25 cellular contexts compared by ENCODE assay signal in the genomic region with DNA sequence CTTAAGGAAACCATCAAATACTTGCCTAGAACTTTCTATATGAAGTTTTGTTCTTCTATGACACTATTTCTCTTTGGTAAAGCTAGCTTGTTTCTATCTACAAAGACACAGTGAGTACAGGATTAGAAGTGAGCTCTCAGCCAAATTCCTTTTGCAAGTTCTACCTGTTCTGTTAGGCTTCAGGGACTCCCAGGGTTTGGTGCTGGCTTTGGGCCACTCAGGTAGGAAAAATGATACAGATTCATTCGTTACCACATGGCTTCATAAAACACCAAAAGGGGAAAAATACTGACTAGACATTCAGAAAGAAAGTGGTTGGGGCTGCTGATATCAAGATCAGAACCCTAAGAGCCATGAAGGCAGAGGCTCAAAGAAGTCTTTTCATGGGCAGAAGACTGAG. TPM values are rescaled to one million over a fixed set of nuclear protein-coding genes. Genes with fewer than 3 reads are reported as not detected.
"Had no signal": no experiment of that assay in that cellular context is flagged by ENCODE, and none has a peak within 500 bp of the region (broad histone marks: within the 10 kb centered on the region; RNA-seq: fewer than 3 reads in every experiment).

No MANE protein-coding gene starts in this region.

- ATAC-seq: left colon, left lung, natural killer cell, right cardiac atrium, sciatic nerve had no signal

- H3K27ac Mint-ChIP-seq: natural killer cell, progenitor cell of endocrine pancreas had no signal

- H3K27me3 Mint-ChIP-seq: naive B cell; progenitor cell of endocrine pancreas; stimulated activated naive CD8-positive, alpha-beta T cell treated with anti-CD3 and anti-CD28 coated beads, Interleukin-15, Interleukin-2, amounts not matched to agents 100 ng/mL and 50 ng/mL, for 24 hours had no signal

- H3K4me3 Mint-ChIP-seq: immature natural killer cell; naive B cell; natural killer cell; stimulated activated naive CD8-positive, alpha-beta T cell treated with anti-CD3 and anti-CD28 coated beads, Interleukin-15, Interleukin-2, amounts not matched to agents 100 ng/mL and 50 ng/mL, for 24 hours had no signal

- H3K27me3 ChIP-seq: left lung, ovary, transverse colon, upper lobe of left lung, vagina had no signal

- H3K4me1 ChIP-seq: lower lobe of right lung, upper lobe of left lung, vagina had no signal

- H3K27ac ChIP-seq: left lung, lower lobe of right lung, ovary, transverse colon, vagina had no signal

- H3K4me1 Mint-ChIP-seq: immature natural killer cell, naive B cell, natural killer cell had no signal

- H3K9me3 ChIP-seq: left lung, lower lobe of right lung, ovary, transverse colon, upper lobe of left lung, vagina had no signal

- H3K9me3 Mint-ChIP-seq: immature natural killer cell; naive B cell; natural killer cell; stimulated activated naive CD8-positive, alpha-beta T cell treated with anti-CD3 and anti-CD28 coated beads, Interleukin-15, Interleukin-2, amounts not matched to agents 100 ng/mL and 50 ng/mL, for 24 hours had no signal

- H3K36me3 Mint-ChIP-seq: natural killer cell had no signal

- H3K4me3 ChIP-seq: left lung, lower lobe of right lung, ovary, skin epidermis, transverse colon, upper lobe of left lung, vagina had no signal

- DNase-seq: hypothalamus; immature natural killer cell; kidney; left colon; left lung; lower lobe of right lung; mammary epithelial cell; mesenchymal stem cell; naive B cell; natural killer cell; ovary; right cardiac atrium; stimulated activated CD4-positive, alpha-beta T cell treated with anti-CD3 and anti-CD28 coated beads, Interleukin-12 subunit alpha, Interleukin-12 subunit beta, amount 100 ng/mL, for 4 hours; stimulated activated CD4-positive, alpha-beta T cell treated with anti-CD3 and anti-CD28 coated beads, Interleukin-15, amount 100 ng/mL, for 24 hours; stimulated activated CD4-positive, alpha-beta T cell treated with anti-CD3 and anti-CD28 coated beads, Interleukin-2, amount 100 ng/mL, for 24 hours; stimulated activated CD4-positive, alpha-beta T cell treated with anti-CD3 and anti-CD28 coated beads, Interleukin-4, amount 100 ng/mL, for 1 hour; stimulated activated naive CD4-positive, alpha-beta T cell; transverse colon; upper lobe of left lung had no signal

- H3K36me3 ChIP-seq: ovary had no signal

RNA-seq across cellular contexts. Expression of gene ZC2HC1C, which starts 13.8 kb away (rescaled TPM):
- total RNA-seq: mononuclear cell, vagina had no signal
